ENCODE assay signal across 8 cellular contexts in genomic region chr4:40055873-40056721, GRCh38. TPM values are rescaled to one million over a fixed set of nuclear protein-coding genes. Genes with fewer than 3 reads are reported as not detected.
DNase-seq lines count a peak whose midpoint lies in the region; ATAC-seq and TF ChIP-seq lines count a peak whose summit lies in the region.

No MANE protein-coding gene starts in this region.

- DNase-seq in GDM1 (lab: John Stamatoyannopoulos, UW) = peak; percentile 82
- peak; percentile 75 for DNase-seq in NCI-H2227 (lab: John Stamatoyannopoulos, UW; ENCODE audit: unreplicated experiment)
- peak; percentile 68 for DNase-seq in activated CD4-positive, alpha-beta T cell treated with anti-CD3 and anti-CD28 coated beads for 48 hours
- DNase-seq in colonic mucosa = peak; percentile 74
- DNase-seq in left lobe of liver (ENCODE audit: low spot score) = peak; percentile 80
- peak; percentile 38 to 42 for DNase-seq in stimulated activated CD4-positive, alpha-beta T cell treated with anti-CD3 and anti-CD28 coated beads, Interleukin-2, amount 100 ng/mL, for 48 hours

- H3K36me3 ChIP-seq in colonic mucosa = no peaks in the 10 kb centered on the region

- H3K27ac ChIP-seq in colonic mucosa = peak overlapping the region; percentile 100

- H3K9ac ChIP-seq in colonic mucosa (ENCODE audit: low read depth in 2 of 2, low read length in 2 of 2) = peak overlapping the region; percentile 93 to 100

- intact Hi-C loops in colonic mucosa (cut with DNase I) = loop anchor here (10.0 kb wide), 1 partner anchor 259 kb away; no protein-coding TSS in a partner anchor

- ATAC-seq in HG02571 (IDR thresholded peaks at IDR 0.05; ENCODE audit: unreplicated experiment) = peak; percentile 21
- ATAC-seq in left lobe of liver = peak; percentile 44
- ATAC-seq in HG02840 (IDR thresholded peaks at IDR 0.05; ENCODE audit: low FRiP score, unreplicated experiment) = no peak

- H3K4me3 ChIP-seq in colonic mucosa = peak overlapping the region; percentile 82

- H3K9me3 ChIP-seq in colonic mucosa = no peaks in the 10 kb centered on the region

- H3K27me3 ChIP-seq in colonic mucosa = no peaks in the 10 kb centered on the region

- peaks cover 8% of the 10 kb centered on the region for H3K4me1 ChIP-seq in colonic mucosa

- no peak for TF ChIP-seq CTCF in colonic mucosa (IDR thresholded peaks at IDR 0.05)

RNA-seq across cellular contexts. Expression of gene N4BP2, which starts 0.6 kb away (rescaled TPM):
- 1 to 10 TPM; 5.1 to 7.5 TPM for total RNA-seq in colonic mucosa
- total RNA-seq in left lobe of liver = 7.2 TPM
